Comparison of ENCODE assay signal across 8 cellular contexts in the genomic region with DNA sequence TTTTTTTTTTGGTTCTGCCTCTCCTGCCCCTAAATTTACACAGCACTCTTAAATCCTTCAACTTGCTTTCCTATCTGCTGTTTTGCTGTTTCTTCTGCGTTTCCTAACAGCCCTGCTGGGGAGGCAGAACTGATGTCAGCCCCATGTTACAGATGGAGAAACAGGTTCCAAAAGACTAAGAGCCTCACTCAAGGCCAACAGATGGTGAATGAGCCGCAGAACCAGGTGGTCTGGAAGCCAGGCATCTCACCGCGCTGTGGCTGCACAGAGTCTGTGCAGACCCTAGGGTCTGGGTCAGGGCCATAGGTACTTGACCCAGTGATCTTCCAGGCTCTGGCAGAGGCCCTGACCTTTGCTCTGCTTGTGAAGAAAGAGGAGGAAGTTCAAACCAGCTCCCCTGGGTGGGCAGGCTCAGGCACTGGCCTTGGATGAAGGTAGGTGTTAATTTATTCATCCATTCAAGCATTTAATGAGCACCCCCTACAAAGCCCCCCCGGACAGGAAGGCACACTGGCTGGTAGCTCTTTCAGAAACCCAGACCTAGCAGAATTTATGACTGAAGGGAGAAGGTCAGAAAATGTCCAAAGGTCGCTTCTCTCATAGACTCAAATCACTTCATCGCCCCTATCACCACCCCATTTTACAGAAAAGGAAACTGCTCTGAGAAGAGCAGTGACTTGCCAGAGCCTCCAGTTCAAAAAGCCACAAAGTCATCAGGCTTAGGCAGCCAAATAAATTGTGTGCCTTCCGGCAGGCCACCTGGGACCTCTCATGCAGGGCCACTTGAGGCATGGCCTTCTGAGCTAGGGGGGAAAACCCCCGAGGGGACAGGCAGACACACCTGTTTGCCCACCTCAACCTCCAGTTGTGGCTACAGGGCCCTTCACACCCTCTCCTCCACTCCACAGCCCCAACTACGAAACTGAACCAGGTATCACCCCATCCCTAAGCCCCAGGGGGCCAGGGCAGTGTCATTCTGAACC. TPM values are rescaled to one million over a fixed set of nuclear protein-coding genes. Genes with fewer than 3 reads are reported as not detected.
A peak's percentile ranks its signal among the peaks of the same experiment; 100 is the strongest.
DNase-seq lines count a peak whose midpoint lies in the region; ATAC-seq and FAIRE-seq lines count a peak whose summit lies in the region.
"Had no signal": no experiment of that assay in that cellular context is flagged by ENCODE, and none has a peak within 500 bp of the region (broad histone marks: within the 10 kb centered on the region; RNA-seq: fewer than 3 reads in every experiment).

No MANE protein-coding gene starts in this region.

- H3K27me3 ChIP-seq in small intestine (ENCODE audit: control insufficient read depth in 2 of 2, insufficient read depth in 2 of 2, low read length in 2 of 2) (peaks cover 0 to 3% of the 10 kb centered on the region in 2 donors), H7 (ENCODE audit: control insufficient read depth, insufficient read depth, low read length) (peaks cover 10% of the 10 kb centered on the region)

- H3K27ac ChIP-seq in small intestine (ENCODE audit: low read depth in 1 of 2, low read length in 1 of 2): peak overlapping the region; percentile 57 to 86

- H3K36me3 Mint-ChIP-seq in activated naive CD8-positive, alpha-beta T cell treated with anti-CD3 and anti-CD28 coated beads, Interleukin-2, amount 50 U/mL, for 24 hours (ENCODE audit: low read depth): no peaks in the 10 kb centered on the region

- H3K9me3 ChIP-seq in small intestine (ENCODE audit: control insufficient read depth, low read depth): no peaks in the 10 kb centered on the region

- no peak for FAIRE-seq in small intestine (lab: Jason Lieb, UNC)
- FAIRE-seq in HTR-8/SVneo (lab: Jason Lieb, UNC): no peak

- H3K27ac Mint-ChIP-seq in activated naive CD8-positive, alpha-beta T cell treated with anti-CD3 and anti-CD28 coated beads, Interleukin-2, amount 50 U/mL, for 24 hours: no peak overlapping the region

- H3K4me3 ChIP-seq in small intestine (ENCODE audit: low read depth in 1 of 2, low read length in 2 of 2): no peak overlapping the region
- H3K4me3 ChIP-seq in H7 (ENCODE audit: insufficient read depth, low read depth, low read length): no peak overlapping the region

- peak overlapping the region; percentile 20 for H3K4me3 Mint-ChIP-seq in activated naive CD8-positive, alpha-beta T cell treated with anti-CD3 and anti-CD28 coated beads, Interleukin-2, amount 50 U/mL, for 24 hours

- H3K4me1 Mint-ChIP-seq in activated naive CD8-positive, alpha-beta T cell treated with anti-CD3 and anti-CD28 coated beads, Interleukin-2, amount 50 U/mL, for 24 hours: peaks cover 10% of the 10 kb centered on the region

- peaks cover 2 to 6% of the 10 kb centered on the region in 2 donors for H3K4me1 ChIP-seq in small intestine (ENCODE audit: control insufficient read depth in 2 of 2, insufficient read depth in 1 of 2, low read depth in 1 of 2, low read length in 1 of 2)

- H3K9me3 Mint-ChIP-seq in activated naive CD8-positive, alpha-beta T cell treated with anti-CD3 and anti-CD28 coated beads, Interleukin-2, amount 50 U/mL, for 24 hours: no peaks in the 10 kb centered on the region

- DNase-seq in activated naive CD8-positive, alpha-beta T cell treated with anti-CD3 and anti-CD28 coated beads, Interleukin-2, amount 50 U/mL, for 24 hours: no peak
- DNase-seq in small intestine: peak; percentile 73
- DNase-seq in HTR-8/SVneo (ENCODE audit: insufficient read length, low spot score): no peak
- no peak for DNase-seq in H7
- no peak for DNase-seq in activated gamma-delta T cell (lab: John Stamatoyannopoulos, UW)
- DNase-seq: effector memory CD4-positive, alpha-beta T cell had no signal

- peaks cover 45% of the 10 kb centered on the region for H3K27me3 Mint-ChIP-seq in activated naive CD8-positive, alpha-beta T cell treated with anti-CD3 and anti-CD28 coated beads, Interleukin-2, amount 50 U/mL, for 24 hours

- peak; percentile 46 for ATAC-seq in GM18867 (IDR thresholded peaks at IDR 0.05; ENCODE audit: unreplicated experiment)
- ATAC-seq in HG02588 (IDR thresholded peaks at IDR 0.05; ENCODE audit: unreplicated experiment): peak; percentile 40
- no peak for ATAC-seq in activated naive CD8-positive, alpha-beta T cell treated with anti-CD3 and anti-CD28 coated beads, Interleukin-2, amount 50 U/mL, for 24 hours

- 11 to 55% (median 31%) methylated on average over 10 of the region's 10 CpGs for WGBS in small intestine, 3 donors

- no peaks in the 10 kb centered on the region for H3K36me3 ChIP-seq in small intestine (ENCODE audit: control insufficient read depth in 2 of 2, insufficient read depth in 2 of 2, low read length in 2 of 2)
- no peaks in the 10 kb centered on the region; the same call in 1 of the 2 replicates for H3K36me3 ChIP-seq in H7 (replicated peaks; ENCODE audit: control insufficient read depth, insufficient read depth, low read length)

RNA-seq across cellular contexts. Expression of a gene that starts 2.7 kb away (rescaled TPM):
- 1 to 10 TPM; 2.2 to 8.5 (median 7.4) TPM for polyA plus RNA-seq in small intestine
- 8.8 and 11.7 TPM in 2 replicates for total RNA-seq in H7 (2014; rRNA removed; shearing (Covaris generic))

RNA-seq across cellular contexts. Expression of a gene that starts 2.9 kb away (rescaled TPM):
- polyA plus RNA-seq in small intestine: 10 to 100 TPM in 1 of 3 donors, 1 to 10 TPM in 2; 2.4 to 10.5 (median 9.2) TPM
- total RNA-seq in H7 (2014; rRNA removed; shearing (Covaris generic)): 7.2 and 8.9 TPM in 2 replicates

RNA-seq across cellular contexts. Expression of a gene that starts 38.5 kb away (rescaled TPM):
- polyA plus RNA-seq in small intestine: 1 to 10 TPM; 6.2 to 9.4 (median 6.9) TPM
- 21.2 and 27.6 TPM in 2 replicates for total RNA-seq in H7 (2014; rRNA removed; shearing (Covaris generic))

RNA-seq across cellular contexts. Expression of a gene that starts 48.2 kb away (rescaled TPM):
- 100 to 1,000 TPM in 1 of 3 donors, 10 to 100 TPM in 2; 62.3 to 115 (median 79.4) TPM for polyA plus RNA-seq in small intestine
- total RNA-seq in H7 (2014; rRNA removed; shearing (Covaris generic)): 44.1 and 52.6 TPM in 2 replicates
